8 cellular contexts compared by ENCODE assay signal in genomic region chr2:218292700-218293014, GRCh38. TPM values are rescaled to one million over a fixed set of nuclear protein-coding genes. Genes with fewer than 3 reads are reported as not detected.
DNase-seq lines count a peak whose midpoint lies in the region; ATAC-seq, FAIRE-seq and TF ChIP-seq lines count a peak whose summit lies in the region.

No MANE protein-coding gene starts in this region.

- WGBS in heart left ventricle, 4 donors, result 55 to 64% (median 57%) methylated on average over 5 of the region's 5 CpGs

- TF ChIP-seq CTCF in heart left ventricle (IDR thresholded peaks at IDR 0.05) (peak in 5 of 12 donors; percentile 7 to 35 (median 16)), brain microvascular endothelial cell (IDR thresholded peaks at IDR 0.05; ENCODE audit: low read depth, low read length, missing control alignments) (no peak), mesothelial cell of epicardium (IDR thresholded peaks at IDR 0.05; ENCODE audit: unreplicated experiment) (peak; percentile 54), upper lobe of right lung (IDR thresholded peaks at IDR 0.05) (no peak)

- H3K9me3 Mint-ChIP-seq in mesothelial cell of epicardium, result no peaks in the 10 kb centered on the region

- FAIRE-seq in GM19239 (lab: Jason Lieb, UNC), result no peak

- DNase-seq in heart left ventricle (no peak), left cardiac atrium (no peak), brain microvascular endothelial cell (no peak), mesothelial cell of epicardium (ENCODE audit: low spot score in 2 of 2, unreplicated experiment in 2 of 2) (no peak), upper lobe of right lung (no peak), GM19239 (ENCODE audit: insufficient read length, low spot score) (no peak), GM03348 (ENCODE audit: low spot score) (no peak)
- no peak for DNase-seq in stimulated activated CD4-positive, alpha-beta T cell treated with anti-CD3 and anti-CD28 coated beads, Interleukin-15, amount 100 ng/mL, for 24 hours

- H3K27ac Mint-ChIP-seq in mesothelial cell of epicardium, result peak overlapping the region; percentile 93

- H3K4me3 Mint-ChIP-seq in mesothelial cell of epicardium, result peak overlapping the region; percentile 69

- in situ Hi-C loops in brain microvascular endothelial cell (cut with HindIII; ENCODE audit: low pct_ligation_motif_present, low sequenced_read_pairs), result no loop called here

- H3K9me3 ChIP-seq in heart left ventricle (no peaks in the 10 kb centered on the region), upper lobe of right lung (no peaks in the 10 kb centered on the region)

- no peak for TF ChIP-seq POLR2A in heart left ventricle (IDR thresholded peaks at IDR 0.05)

- H3K4me1 Mint-ChIP-seq in mesothelial cell of epicardium, result peaks cover 77% of the 10 kb centered on the region

- peaks cover 2 to 67% (median 45%) of the 10 kb centered on the region in 12 donors for H3K4me1 ChIP-seq in heart left ventricle
- H3K4me1 ChIP-seq in upper lobe of right lung, result peaks cover 68% of the 10 kb centered on the region

- intact Hi-C loops in heart left ventricle (cut with DNase I), result loop anchor here in 7 of 10 donors (2.0 to 10.0 kb wide), 7 partner anchors 20 to 175 kb away; partner anchors contain the start of gene ARPC2 (in 1 of the 7)
- intact Hi-C loops in left cardiac atrium (cut with DNase I), result loop anchor here (2.0 to 10.0 kb wide), 2 partner anchors 102 to 104 kb away; partner anchors contain the start of gene CTDSP1 (in 1 of the 2)
- intact Hi-C loops in upper lobe of right lung (cut with DNase I), result loop anchor here (10.0 kb wide), 1 partner anchor 102 kb away; the partner anchor contains the start of gene CTDSP1

- no peaks in the 10 kb centered on the region for H3K36me3 Mint-ChIP-seq in mesothelial cell of epicardium

- no peaks in the 10 kb centered on the region for H3K27me3 ChIP-seq in heart left ventricle
- H3K27me3 ChIP-seq in brain microvascular endothelial cell (replicated peaks), result no peaks in the 10 kb centered on the region
- H3K27me3 ChIP-seq in upper lobe of right lung, result no peaks in the 10 kb centered on the region

- peaks cover 0 to 4% (median 0%) of the 10 kb centered on the region in 9 donors for H3K36me3 ChIP-seq in heart left ventricle
- H3K36me3 ChIP-seq in brain microvascular endothelial cell (replicated peaks), result no peaks in the 10 kb centered on the region
- no peaks in the 10 kb centered on the region for H3K36me3 ChIP-seq in upper lobe of right lung

- peak overlapping the region; percentile 90 to 100 (median 96) for H3K27ac ChIP-seq in heart left ventricle
- peak overlapping the region; percentile 77 for H3K27ac ChIP-seq in brain microvascular endothelial cell
- peak overlapping the region; percentile 98 for H3K27ac ChIP-seq in upper lobe of right lung

- ATAC-seq in heart left ventricle (no peak), left cardiac atrium (no peak), upper lobe of right lung (no peak)

- H3K27me3 Mint-ChIP-seq in mesothelial cell of epicardium (ENCODE audit: low read depth), result no peaks in the 10 kb centered on the region

- H3K4me3 ChIP-seq in heart left ventricle (peak overlapping the region in 11 of 12 donors; percentile 75 to 98 (median 94)), brain microvascular endothelial cell (ENCODE audit: low read depth, low read length) (peak overlapping the region; percentile 35), upper lobe of right lung (peak overlapping the region; percentile 89)

RNA-seq across cellular contexts. Expression of gene TMBIM1, which starts 0.4 kb away (rescaled TPM):
- total RNA-seq in heart left ventricle (100 to 1,000 TPM in 7 of 9 donors, 10 to 100 TPM in 2; 89.1 to 173 (median 126) TPM), left cardiac atrium (100 to 1,000 TPM; 156 to 166 TPM), mesothelial cell of epicardium (74.9 to 82.6 TPM (median 80.7 TPM) in 3 replicates), upper lobe of right lung (281 TPM)
- 100 to 1,000 TPM in 1 of 2 donors, 10 to 100 TPM in 1; 41.8 to 208 TPM for polyA plus RNA-seq in heart left ventricle

RNA-seq across cellular contexts. Expression of gene PNKD, which starts 22.3 kb away (rescaled TPM):
- total RNA-seq in heart left ventricle (10 to 100 TPM; 53.8 to 78.7 (median 72.5) TPM), left cardiac atrium (10 to 100 TPM; 62.4 to 68.5 TPM), mesothelial cell of epicardium (63.2 to 70.4 TPM (median 69.5 TPM) in 3 replicates), upper lobe of right lung (65.4 TPM)
- polyA plus RNA-seq in heart left ventricle, result 100 to 1,000 TPM in 1 of 2 donors, 10 to 100 TPM in 1; 54.6 to 146 TPM

RNA-seq across cellular contexts. Expression of gene AAMP, which starts 22.7 kb away (rescaled TPM):
- total RNA-seq in heart left ventricle (100 to 1,000 TPM in 2 of 9 donors, 10 to 100 TPM in 7; 51.6 to 127 (median 58.0) TPM), left cardiac atrium (10 to 100 TPM; 49.0 to 52.5 TPM), mesothelial cell of epicardium (66.6 to 67.2 TPM (median 67.1 TPM) in 3 replicates), upper lobe of right lung (55.9 TPM)
- polyA plus RNA-seq in heart left ventricle, result 100 to 1,000 TPM in 1 of 2 donors, 10 to 100 TPM in 1; 58.6 to 150 TPM

RNA-seq across cellular contexts. Expression of gene GPBAR1, which starts 31.8 kb away (rescaled TPM):
- total RNA-seq in heart left ventricle (1 to 10 TPM in 6 of 9 donors, under 1 TPM in 3; 0.52 to 4.7 (median 1.2) TPM), left cardiac atrium (1 to 10 TPM; 5.7 to 6.6 TPM), mesothelial cell of epicardium (0.55 to 0.93 TPM (median 0.78 TPM) in 3 replicates), upper lobe of right lung (2.6 TPM)
- 1 to 10 TPM in 1 of 2 donors, under 1 TPM in 1; 1.00 to 1.8 TPM for polyA plus RNA-seq in heart left ventricle

Comparison
In these comparisons a context has a peak if more than half of its experiments do, and no peak if none do; other contexts are left out.
1. H3K4me3 ChIP-seq: peak in every context shown above with its lines; median percentile 94 in heart left ventricle; 89 in upper lobe of right lung; 35 in brain microvascular endothelial cell.